ENCODE assay signal across 2 cellular contexts in the genomic region with DNA sequence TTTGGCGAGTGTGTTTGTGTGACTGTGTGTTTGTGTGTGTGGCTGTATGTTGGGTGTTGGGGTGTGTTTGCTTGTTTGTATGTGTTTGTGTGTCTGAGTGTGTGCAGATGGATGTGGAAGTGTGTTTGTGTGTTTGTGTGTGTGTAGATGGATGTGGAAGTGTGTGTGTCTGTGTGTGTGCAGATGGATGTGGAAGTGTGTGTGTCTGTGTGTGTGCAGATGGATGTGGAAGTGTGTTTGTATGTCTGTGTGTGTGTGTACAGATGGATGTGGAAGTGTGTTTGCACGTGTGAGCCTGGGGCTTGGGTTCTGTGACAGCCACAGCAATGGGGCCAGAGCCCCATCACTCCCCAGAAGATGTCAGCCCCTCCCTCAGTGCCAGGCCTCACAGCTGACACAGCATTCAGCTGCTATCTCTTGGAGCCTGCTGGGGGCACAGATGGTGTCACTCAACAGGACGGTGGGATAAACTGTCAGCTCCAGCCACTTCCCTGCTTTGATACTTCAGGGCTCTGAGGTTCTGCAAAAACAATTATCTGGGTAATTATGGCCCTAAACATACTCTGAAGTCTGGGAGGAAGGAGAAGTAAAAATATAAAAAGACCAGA.
TF ChIP-seq lines count a peak whose summit lies in the region.

No MANE protein-coding gene starts in this region.

TF ChIP-seq in HEK293, 187 proteins besides CTCF, POLR2A, EP300 and RAD21:
- TF ChIP-seq ZNF133 (tag by site-specific recombination; IDR thresholded peaks at IDR 0.05) (no peak), ZNF311 (tag by site-specific recombination; IDR thresholded peaks at IDR 0.05; ENCODE audit: borderline replicate concordance) (no peak), ZNF660 (tag by site-specific recombination; IDR thresholded peaks at IDR 0.05) (no peak), GLIS1 (tag by site-specific recombination; IDR thresholded peaks at IDR 0.05) (peak; percentile 21; the same call in 1 of the 2 replicates), ZNF169 (tag by site-specific recombination; IDR thresholded peaks at IDR 0.05) (no peak), PRDM1 (tag by site-specific recombination; IDR thresholded peaks at IDR 0.05) (0 out of 2 replicates have a peak, but pooled peaks have one; percentile 43), ZNF112 (tag by site-specific recombination; IDR thresholded peaks at IDR 0.05) (no peak), ZNF747 (tag by site-specific recombination; IDR thresholded peaks at IDR 0.05) (no peak), ZIC2 (tag by site-specific recombination; IDR thresholded peaks at IDR 0.05) (0 out of 2 replicates have a peak, but pooled peaks have one; percentile 26), KLF9 (tag by site-specific recombination; IDR thresholded peaks at IDR 0.05; ENCODE audit: low read depth) (no peak), GLIS2 (tag by site-specific recombination; IDR thresholded peaks at IDR 0.05) (no peak)
- TF ChIP-seq, protein P1, sequence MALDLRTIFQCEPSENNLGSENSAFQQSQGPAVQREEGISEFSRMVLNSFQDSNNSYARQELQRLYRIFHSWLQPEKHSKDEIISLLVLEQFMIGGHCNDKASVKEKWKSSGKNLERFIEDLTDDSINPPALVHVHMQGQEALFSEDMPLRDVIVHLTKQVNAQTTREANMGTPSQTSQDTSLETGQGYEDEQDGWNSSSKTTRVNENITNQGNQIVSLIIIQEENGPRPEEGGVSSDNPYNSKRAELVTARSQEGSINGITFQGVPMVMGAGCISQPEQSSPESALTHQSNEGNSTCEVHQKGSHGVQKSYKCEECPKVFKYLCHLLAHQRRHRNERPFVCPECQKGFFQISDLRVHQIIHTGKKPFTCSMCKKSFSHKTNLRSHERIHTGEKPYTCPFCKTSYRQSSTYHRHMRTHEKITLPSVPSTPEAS (tag by site-specific recombination; IDR thresholded peaks at IDR 0.05) = peak; percentile 95
- TF ChIP-seq, protein P2, sequence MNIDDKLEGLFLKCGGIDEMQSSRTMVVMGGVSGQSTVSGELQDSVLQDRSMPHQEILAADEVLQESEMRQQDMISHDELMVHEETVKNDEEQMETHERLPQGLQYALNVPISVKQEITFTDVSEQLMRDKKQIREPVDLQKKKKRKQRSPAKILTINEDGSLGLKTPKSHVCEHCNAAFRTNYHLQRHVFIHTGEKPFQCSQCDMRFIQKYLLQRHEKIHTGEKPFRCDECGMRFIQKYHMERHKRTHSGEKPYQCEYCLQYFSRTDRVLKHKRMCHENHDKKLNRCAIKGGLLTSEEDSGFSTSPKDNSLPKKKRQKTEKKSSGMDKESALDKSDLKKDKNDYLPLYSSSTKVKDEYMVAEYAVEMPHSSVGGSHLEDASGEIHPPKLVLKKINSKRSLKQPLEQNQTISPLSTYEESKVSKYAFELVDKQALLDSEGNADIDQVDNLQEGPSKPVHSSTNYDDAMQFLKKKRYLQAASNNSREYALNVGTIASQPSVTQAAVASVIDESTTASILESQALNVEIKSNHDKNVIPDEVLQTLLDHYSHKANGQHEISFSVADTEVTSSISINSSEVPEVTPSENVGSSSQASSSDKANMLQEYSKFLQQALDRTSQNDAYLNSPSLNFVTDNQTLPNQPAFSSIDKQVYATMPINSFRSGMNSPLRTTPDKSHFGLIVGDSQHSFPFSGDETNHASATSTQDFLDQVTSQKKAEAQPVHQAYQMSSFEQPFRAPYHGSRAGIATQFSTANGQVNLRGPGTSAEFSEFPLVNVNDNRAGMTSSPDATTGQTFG (tag by site-specific recombination; IDR thresholded peaks at IDR 0.05; ENCODE audit: borderline replicate concordance) = no peak
- TF ChIP-seq, protein P3, sequence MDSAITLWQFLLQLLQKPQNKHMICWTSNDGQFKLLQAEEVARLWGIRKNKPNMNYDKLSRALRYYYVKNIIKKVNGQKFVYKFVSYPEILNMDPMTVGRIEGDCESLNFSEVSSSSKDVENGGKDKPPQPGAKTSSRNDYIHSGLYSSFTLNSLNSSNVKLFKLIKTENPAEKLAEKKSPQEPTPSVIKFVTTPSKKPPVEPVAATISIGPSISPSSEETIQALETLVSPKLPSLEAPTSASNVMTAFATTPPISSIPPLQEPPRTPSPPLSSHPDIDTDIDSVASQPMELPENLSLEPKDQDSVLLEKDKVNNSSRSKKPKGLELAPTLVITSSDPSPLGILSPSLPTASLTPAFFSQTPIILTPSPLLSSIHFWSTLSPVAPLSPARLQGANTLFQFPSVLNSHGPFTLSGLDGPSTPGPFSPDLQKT (IDR thresholded peaks at IDR 0.05; ENCODE audit: borderline replicate concordance, low read depth, low read length) = no peak

TF ChIP-seq in H1, 55 proteins besides CTCF, POLR2A, EP300 and RAD21:
- TF ChIP-seq, protein P4, sequence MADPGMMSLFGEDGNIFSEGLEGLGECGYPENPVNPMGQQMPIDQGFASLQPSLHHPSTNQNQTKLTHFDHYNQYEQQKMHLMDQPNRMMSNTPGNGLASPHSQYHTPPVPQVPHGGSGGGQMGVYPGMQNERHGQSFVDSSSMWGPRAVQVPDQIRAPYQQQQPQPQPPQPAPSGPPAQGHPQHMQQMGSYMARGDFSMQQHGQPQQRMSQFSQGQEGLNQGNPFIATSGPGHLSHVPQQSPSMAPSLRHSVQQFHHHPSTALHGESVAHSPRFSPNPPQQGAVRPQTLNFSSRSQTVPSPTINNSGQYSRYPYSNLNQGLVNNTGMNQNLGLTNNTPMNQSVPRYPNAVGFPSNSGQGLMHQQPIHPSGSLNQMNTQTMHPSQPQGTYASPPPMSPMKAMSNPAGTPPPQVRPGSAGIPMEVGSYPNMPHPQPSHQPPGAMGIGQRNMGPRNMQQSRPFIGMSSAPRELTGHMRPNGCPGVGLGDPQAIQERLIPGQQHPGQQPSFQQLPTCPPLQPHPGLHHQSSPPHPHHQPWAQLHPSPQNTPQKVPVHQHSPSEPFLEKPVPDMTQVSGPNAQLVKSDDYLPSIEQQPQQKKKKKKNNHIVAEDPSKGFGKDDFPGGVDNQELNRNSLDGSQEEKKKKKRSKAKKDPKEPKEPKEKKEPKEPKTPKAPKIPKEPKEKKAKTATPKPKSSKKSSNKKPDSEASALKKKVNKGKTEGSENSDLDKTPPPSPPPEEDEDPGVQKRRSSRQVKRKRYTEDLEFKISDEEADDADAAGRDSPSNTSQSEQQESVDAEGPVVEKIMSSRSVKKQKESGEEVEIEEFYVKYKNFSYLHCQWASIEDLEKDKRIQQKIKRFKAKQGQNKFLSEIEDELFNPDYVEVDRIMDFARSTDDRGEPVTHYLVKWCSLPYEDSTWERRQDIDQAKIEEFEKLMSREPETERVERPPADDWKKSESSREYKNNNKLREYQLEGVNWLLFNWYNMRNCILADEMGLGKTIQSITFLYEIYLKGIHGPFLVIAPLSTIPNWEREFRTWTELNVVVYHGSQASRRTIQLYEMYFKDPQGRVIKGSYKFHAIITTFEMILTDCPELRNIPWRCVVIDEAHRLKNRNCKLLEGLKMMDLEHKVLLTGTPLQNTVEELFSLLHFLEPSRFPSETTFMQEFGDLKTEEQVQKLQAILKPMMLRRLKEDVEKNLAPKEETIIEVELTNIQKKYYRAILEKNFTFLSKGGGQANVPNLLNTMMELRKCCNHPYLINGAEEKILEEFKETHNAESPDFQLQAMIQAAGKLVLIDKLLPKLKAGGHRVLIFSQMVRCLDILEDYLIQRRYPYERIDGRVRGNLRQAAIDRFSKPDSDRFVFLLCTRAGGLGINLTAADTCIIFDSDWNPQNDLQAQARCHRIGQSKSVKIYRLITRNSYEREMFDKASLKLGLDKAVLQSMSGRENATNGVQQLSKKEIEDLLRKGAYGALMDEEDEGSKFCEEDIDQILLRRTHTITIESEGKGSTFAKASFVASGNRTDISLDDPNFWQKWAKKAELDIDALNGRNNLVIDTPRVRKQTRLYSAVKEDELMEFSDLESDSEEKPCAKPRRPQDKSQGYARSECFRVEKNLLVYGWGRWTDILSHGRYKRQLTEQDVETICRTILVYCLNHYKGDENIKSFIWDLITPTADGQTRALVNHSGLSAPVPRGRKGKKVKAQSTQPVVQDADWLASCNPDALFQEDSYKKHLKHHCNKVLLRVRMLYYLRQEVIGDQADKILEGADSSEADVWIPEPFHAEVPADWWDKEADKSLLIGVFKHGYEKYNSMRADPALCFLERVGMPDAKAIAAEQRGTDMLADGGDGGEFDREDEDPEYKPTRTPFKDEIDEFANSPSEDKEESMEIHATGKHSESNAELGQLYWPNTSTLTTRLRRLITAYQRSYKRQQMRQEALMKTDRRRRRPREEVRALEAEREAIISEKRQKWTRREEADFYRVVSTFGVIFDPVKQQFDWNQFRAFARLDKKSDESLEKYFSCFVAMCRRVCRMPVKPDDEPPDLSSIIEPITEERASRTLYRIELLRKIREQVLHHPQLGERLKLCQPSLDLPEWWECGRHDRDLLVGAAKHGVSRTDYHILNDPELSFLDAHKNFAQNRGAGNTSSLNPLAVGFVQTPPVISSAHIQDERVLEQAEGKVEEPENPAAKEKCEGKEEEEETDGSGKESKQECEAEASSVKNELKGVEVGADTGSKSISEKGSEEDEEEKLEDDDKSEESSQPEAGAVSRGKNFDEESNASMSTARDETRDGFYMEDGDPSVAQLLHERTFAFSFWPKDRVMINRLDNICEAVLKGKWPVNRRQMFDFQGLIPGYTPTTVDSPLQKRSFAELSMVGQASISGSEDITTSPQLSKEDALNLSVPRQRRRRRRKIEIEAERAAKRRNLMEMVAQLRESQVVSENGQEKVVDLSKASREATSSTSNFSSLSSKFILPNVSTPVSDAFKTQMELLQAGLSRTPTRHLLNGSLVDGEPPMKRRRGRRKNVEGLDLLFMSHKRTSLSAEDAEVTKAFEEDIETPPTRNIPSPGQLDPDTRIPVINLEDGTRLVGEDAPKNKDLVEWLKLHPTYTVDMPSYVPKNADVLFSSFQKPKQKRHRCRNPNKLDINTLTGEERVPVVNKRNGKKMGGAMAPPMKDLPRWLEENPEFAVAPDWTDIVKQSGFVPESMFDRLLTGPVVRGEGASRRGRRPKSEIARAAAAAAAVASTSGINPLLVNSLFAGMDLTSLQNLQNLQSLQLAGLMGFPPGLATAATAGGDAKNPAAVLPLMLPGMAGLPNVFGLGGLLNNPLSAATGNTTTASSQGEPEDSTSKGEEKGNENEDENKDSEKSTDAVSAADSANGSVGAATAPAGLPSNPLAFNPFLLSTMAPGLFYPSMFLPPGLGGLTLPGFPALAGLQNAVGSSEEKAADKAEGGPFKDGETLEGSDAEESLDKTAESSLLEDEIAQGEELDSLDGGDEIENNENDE (IDR thresholded peaks at IDR 0.05; ENCODE audit: insufficient replicate concordance, low read length) = no peak
- TF ChIP-seq CBX8 (IDR thresholded peaks at IDR 0.05; ENCODE audit: borderline replicate concordance, low read depth, low read length) (no peak), GTF2F1 (IDR thresholded peaks at IDR 0.05; ENCODE audit: borderline replicate concordance, low read depth, low read length) (no peak), YY1 (IDR thresholded peaks at IDR 0.05; ENCODE audit: low read depth, low read length) (no peak), SP2 (IDR thresholded peaks at IDR 0.05; ENCODE audit: low read length) (no peak), EGR1 (IDR thresholded peaks at IDR 0.05; ENCODE audit: borderline replicate concordance, low read depth, low read length) (no peak), BCL11A (IDR thresholded peaks at IDR 0.05; ENCODE audit: low read depth in 2 of 2, low read length in 2 of 2) (no peak), KDM4A (IDR thresholded peaks at IDR 0.05; ENCODE audit: low read depth, low read length, severe bottlenecking) (no peak), SP1 (IDR thresholded peaks at IDR 0.05; ENCODE audit: low read depth, low read length) (no peak), NANOG (IDR thresholded peaks at IDR 0.05; ENCODE audit: insufficient read depth, low read depth, low read length, poor library complexity, severe bottlenecking) (no peak), MAFK (IDR thresholded peaks at IDR 0.05; ENCODE audit: low read depth, low read length) (no peak), KDM1A (IDR thresholded peaks at IDR 0.05; ENCODE audit: borderline replicate concordance, low read length) (no peak)
- TF ChIP-seq, protein P5, sequence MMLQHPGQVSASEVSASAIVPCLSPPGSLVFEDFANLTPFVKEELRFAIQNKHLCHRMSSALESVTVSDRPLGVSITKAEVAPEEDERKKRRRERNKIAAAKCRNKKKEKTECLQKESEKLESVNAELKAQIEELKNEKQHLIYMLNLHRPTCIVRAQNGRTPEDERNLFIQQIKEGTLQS (IDR thresholded peaks at IDR 0.05; ENCODE audit: insufficient read depth, low read depth, low read length) = no peak
